In the genomic region with DNA sequence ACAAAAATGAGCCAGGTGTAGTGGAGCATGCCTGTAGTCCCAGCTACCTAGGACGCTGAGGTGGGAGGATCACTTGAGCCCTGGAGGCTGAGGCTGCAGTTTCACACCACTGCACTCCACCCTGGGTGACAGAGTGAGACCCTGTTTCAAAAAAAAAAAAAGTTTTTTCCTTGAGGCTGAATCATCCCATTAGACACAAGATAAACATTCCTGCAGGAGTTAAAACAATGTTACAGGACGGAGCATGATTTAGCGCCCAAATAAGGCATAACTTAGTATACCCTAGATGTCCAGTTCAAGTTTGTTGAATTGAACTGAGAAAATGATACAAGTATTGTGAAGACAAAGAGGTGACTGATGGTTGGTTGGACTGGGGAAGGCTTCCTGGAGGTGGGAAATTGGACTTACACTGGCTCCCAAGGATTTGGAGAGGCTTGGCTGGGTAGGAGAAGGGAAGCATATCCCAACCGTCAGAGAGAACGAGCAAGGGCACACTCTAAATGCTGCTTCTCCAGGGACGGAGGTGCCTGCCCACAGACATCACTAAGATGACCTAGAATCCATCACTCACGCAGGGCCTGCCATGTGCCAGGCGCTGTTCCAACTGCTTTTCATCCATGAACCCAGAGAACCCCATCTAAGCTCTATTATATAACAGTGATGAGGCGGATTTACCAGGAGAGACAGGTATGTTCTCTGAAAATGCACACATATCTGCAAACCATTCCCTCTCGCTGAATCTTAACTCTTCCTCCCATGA, we compare ENCODE assay signal across 18 cellular contexts.
DNase-seq lines count a peak whose midpoint lies in the region; ATAC-seq, FAIRE-seq and TF ChIP-seq lines count a peak whose summit lies in the region.
"Had no signal": no experiment of that assay in that cellular context is flagged by ENCODE, and none has a peak within 500 bp of the region (broad histone marks: within the 10 kb centered on the region; RNA-seq: fewer than 3 reads in every experiment).

No MANE protein-coding gene starts in this region.

- H3K27me3 Mint-ChIP-seq in nephron progenitor cell (ENCODE audit: low read depth, poor library complexity) (peaks cover 4% of the 10 kb centered on the region), T-helper 17 cell (no peaks in the 10 kb centered on the region)
- H3K27me3 Mint-ChIP-seq: activated CD4-positive, alpha-beta T cell treated with anti-CD3 and anti-CD28 coated beads for 36 hours had no signal

- H3K36me3 Mint-ChIP-seq in nephron progenitor cell (ENCODE audit: low read depth): peaks cover 22% of the 10 kb centered on the region
- H3K36me3 Mint-ChIP-seq in T-helper 17 cell (ENCODE audit: low read depth): peaks cover 11% of the 10 kb centered on the region

- ATAC-seq in T-helper 17 cell (no peak), HG02759 (IDR thresholded peaks at IDR 0.05; ENCODE audit: unreplicated experiment) (no peak)
- ATAC-seq: activated CD4-positive, alpha-beta T cell treated with anti-CD3 and anti-CD28 coated beads for 36 hours; Panc1 had no signal

- H3K4me1 Mint-ChIP-seq in nephron progenitor cell (peaks cover 37% of the 10 kb centered on the region), T-helper 17 cell (no peaks in the 10 kb centered on the region)
- H3K4me1 Mint-ChIP-seq: activated CD4-positive, alpha-beta T cell treated with anti-CD3 and anti-CD28 coated beads for 36 hours had no signal

- H3K4me3 ChIP-seq in epithelial cell of esophagus (ENCODE audit: low read length): no peak overlapping the region
- H3K4me3 ChIP-seq: tibial nerve had no signal

- peak; percentile 94 for DNase-seq in EH (ENCODE audit: low read depth)
- DNase-seq in RPMI7951 (ENCODE audit: low read depth): peak; percentile 61
- peak; percentile 44 for DNase-seq in epithelial cell of esophagus (ENCODE audit: low read depth)
- DNase-seq in nephron progenitor cell: no peak
- no peak for DNase-seq in T-helper 17 cell
- no peak for DNase-seq in NCI-H187 treated with DMSO at 0.1 percent for 48 hours (lab: John Stamatoyannopoulos, UW)
- DNase-seq in urothelium cell line (ENCODE audit: low spot score): no peak
- DNase-seq: activated CD4-positive, alpha-beta T cell treated with anti-CD3 and anti-CD28 coated beads for 36 hours; BE2C; DMS79; KBM-7; NCI-H1930; NCI-H524 treated with DMSO at 0.1 percent for 48 hours had no signal

- no peaks in the 10 kb centered on the region for H3K9me3 ChIP-seq in T-helper 17 cell (ENCODE audit: control insufficient read depth, low read length, poor library complexity, severe bottlenecking)
- H3K9me3 ChIP-seq: BE2C, tibial nerve had no signal

- no peak for TF ChIP-seq CTCF in epithelial cell of esophagus (IDR thresholded peaks at IDR 0.05; ENCODE audit: insufficient read depth, low read depth, low read length, missing control alignments)
- no peak for TF ChIP-seq CTCF in nephron progenitor cell (IDR thresholded peaks at IDR 0.05)

- no peak overlapping the region for H3K4me3 Mint-ChIP-seq in nephron progenitor cell
- H3K4me3 Mint-ChIP-seq in T-helper 17 cell: no peak overlapping the region
- H3K4me3 Mint-ChIP-seq: activated CD4-positive, alpha-beta T cell treated with anti-CD3 and anti-CD28 coated beads for 36 hours had no signal

- no peak for FAIRE-seq in urothelium cell line (lab: Jason Lieb, UNC)
- FAIRE-seq: GM12891, keratinocyte had no signal

- H3K27ac Mint-ChIP-seq in nephron progenitor cell (peak overlapping the region; percentile 87), T-helper 17 cell (no peak overlapping the region)
- H3K27ac Mint-ChIP-seq: activated CD4-positive, alpha-beta T cell treated with anti-CD3 and anti-CD28 coated beads for 36 hours had no signal

- H3K9me3 Mint-ChIP-seq in nephron progenitor cell: peaks cover 8% of the 10 kb centered on the region

Comparison
In these comparisons a context has a peak if more than half of its experiments do, and no peak if none do; other contexts are left out.
1. DNase-seq: peak in EH (single experiment), RPMI7951 (single experiment) and epithelial cell of esophagus (single experiment); none in nephron progenitor cell (single experiment), T-helper 17 cell (0 of 3), NCI-H187 treated with DMSO at 0.1 percent for 48 hours (single experiment) and urothelium cell line (single experiment).